In genomic region chr5:35849850-35850249, GRCh38 we compare ENCODE assay signal across 20 cellular contexts. TPM values are rescaled to one million over a fixed set of nuclear protein-coding genes. Genes with fewer than 3 reads are reported as not detected.
DNase-seq lines count a peak whose midpoint lies in the region; ATAC-seq and TF ChIP-seq lines count a peak whose summit lies in the region.
"Had no signal": no experiment of that assay in that cellular context is flagged by ENCODE, and none has a peak within 500 bp of the region (broad histone marks: within the 10 kb centered on the region; RNA-seq: fewer than 3 reads in every experiment).

No MANE protein-coding gene starts in this region.

- H3K27me3 Mint-ChIP-seq in activated CD4-positive, alpha-beta T cell treated with anti-CD3 and anti-CD28 coated beads, Interleukin-2, amount 10 ng/mL, durations not matched to agents 24 days and 14 days, result no peaks in the 10 kb centered on the region
- peaks cover 4% of the 10 kb centered on the region for H3K27me3 Mint-ChIP-seq in CD4-positive, CD25-positive, alpha-beta regulatory T cell
- H3K27me3 Mint-ChIP-seq in GM23338 (ENCODE audit: insufficient read depth, low read depth, poor library complexity), result peaks cover 7% of the 10 kb centered on the region
- no peaks in the 10 kb centered on the region for H3K27me3 Mint-ChIP-seq in activated naive CD8-positive, alpha-beta T cell treated with anti-CD3 and anti-CD28 coated beads for 36 hours
- H3K27me3 Mint-ChIP-seq: B cell had no signal

- no peak for TF ChIP-seq CTCF in GM23338 (conservative IDR thresholded peaks at IDR 0.05; ENCODE audit: low read depth in 2 of 2)
- TF ChIP-seq CTCF in hepatocyte (IDR thresholded peaks at IDR 0.05; ENCODE audit: poor library complexity), result no peak

- no peaks in the 10 kb centered on the region for H3F3A ChIP-seq in GM23338 (replicated peaks; ENCODE audit: low read depth)

- no peak overlapping the region for H3K27ac Mint-ChIP-seq in activated CD4-positive, alpha-beta T cell treated with anti-CD3 and anti-CD28 coated beads, Interleukin-2, amount 10 ng/mL, durations not matched to agents 24 days and 14 days
- peak overlapping the region; percentile 79 to 100 (median 87) for H3K27ac Mint-ChIP-seq in CD4-positive, CD25-positive, alpha-beta regulatory T cell
- no peak overlapping the region for H3K27ac Mint-ChIP-seq in GM23338
- H3K27ac Mint-ChIP-seq in activated naive CD8-positive, alpha-beta T cell treated with anti-CD3 and anti-CD28 coated beads for 36 hours, result peak overlapping the region; percentile 29
- H3K27ac Mint-ChIP-seq: B cell had no signal

- no peak overlapping the region for H3K4me3 ChIP-seq in CD4-positive, CD25-positive, alpha-beta regulatory T cell (ENCODE audit: low read depth, low read length)
- H3K4me3 ChIP-seq in GM23338 (no peak overlapping the region), hepatocyte (no peak overlapping the region)
- H3K4me3 ChIP-seq: HAP-1 had no signal

- H3K27me3 ChIP-seq in CD4-positive, CD25-positive, alpha-beta regulatory T cell (ENCODE audit: control insufficient read depth, insufficient read depth, low read length), result no peaks in the 10 kb centered on the region
- H3K27me3 ChIP-seq in GM23338 (ENCODE audit: insufficient read depth), result no peaks in the 10 kb centered on the region
- no peaks in the 10 kb centered on the region for H3K27me3 ChIP-seq in hepatocyte

- no peak overlapping the region for H3K4me2 ChIP-seq in GM23338
- no peak overlapping the region for H3K4me2 ChIP-seq in hepatocyte
- H3K4me2 ChIP-seq: KMS-11 had no signal

- peaks cover 39% of the 10 kb centered on the region for H3K4me1 Mint-ChIP-seq in activated CD4-positive, alpha-beta T cell treated with anti-CD3 and anti-CD28 coated beads, Interleukin-2, amount 10 ng/mL, durations not matched to agents 24 days and 14 days
- H3K4me1 Mint-ChIP-seq in CD4-positive, CD25-positive, alpha-beta regulatory T cell, result peaks cover 17 to 62% (median 32%) of the 10 kb centered on the region in 4 donors
- no peaks in the 10 kb centered on the region for H3K4me1 Mint-ChIP-seq in GM23338
- H3K4me1 Mint-ChIP-seq in activated naive CD8-positive, alpha-beta T cell treated with anti-CD3 and anti-CD28 coated beads for 36 hours, result peaks cover 49% of the 10 kb centered on the region

- peaks cover 44% of the 10 kb centered on the region for H3K4me1 ChIP-seq in CD4-positive, CD25-positive, alpha-beta regulatory T cell (ENCODE audit: control insufficient read depth, insufficient read depth, low read length, poor library complexity, severe bottlenecking)
- H3K4me1 ChIP-seq in GM23338 (ENCODE audit: insufficient read depth) (no peaks in the 10 kb centered on the region), hepatocyte (ENCODE audit: insufficient read depth) (no peaks in the 10 kb centered on the region)
- H3K4me1 ChIP-seq: HAP-1 had no signal

- no peak for ATAC-seq in CD4-positive, CD25-positive, alpha-beta regulatory T cell (ENCODE audit: low read depth in 2 of 2)
- ATAC-seq in GM23338 (no peak), Right ventricle myocardium inferior (no peak)

- no peaks in the 10 kb centered on the region for H3K36me3 ChIP-seq in CD4-positive, CD25-positive, alpha-beta regulatory T cell (ENCODE audit: control insufficient read depth, insufficient read depth, low read length)
- H3K36me3 ChIP-seq in GM23338 (ENCODE audit: insufficient read depth) (peaks cover 7% of the 10 kb centered on the region; the same call in 1 of the 2 replicates), hepatocyte (replicated peaks; ENCODE audit: insufficient read depth, low read depth) (no peaks in the 10 kb centered on the region)
- H3K36me3 ChIP-seq: HAP-1 had no signal

- no peaks in the 10 kb centered on the region for H4K20me1 ChIP-seq in GM23338 (replicated peaks; ENCODE audit: insufficient read depth)
- H4K20me1 ChIP-seq in hepatocyte (ENCODE audit: insufficient read depth, poor library complexity, severe bottlenecking), result no peaks in the 10 kb centered on the region

- H3K9me3 Mint-ChIP-seq in activated CD4-positive, alpha-beta T cell treated with anti-CD3 and anti-CD28 coated beads, Interleukin-2, amount 10 ng/mL, durations not matched to agents 24 days and 14 days, result peaks cover 18% of the 10 kb centered on the region
- H3K9me3 Mint-ChIP-seq in CD4-positive, CD25-positive, alpha-beta regulatory T cell, result peaks cover 0 to 19% (median 4%) of the 10 kb centered on the region in 7 donors
- peaks cover 34% of the 10 kb centered on the region for H3K9me3 Mint-ChIP-seq in GM23338
- peaks cover 38% of the 10 kb centered on the region for H3K9me3 Mint-ChIP-seq in activated naive CD8-positive, alpha-beta T cell treated with anti-CD3 and anti-CD28 coated beads for 36 hours

- H3K9me3 ChIP-seq in CD4-positive, CD25-positive, alpha-beta regulatory T cell (ENCODE audit: control insufficient read depth in 2 of 2, low read length in 2 of 2), result peaks cover 7 to 26% of the 10 kb centered on the region in 2 experiments
- no peaks in the 10 kb centered on the region for H3K9me3 ChIP-seq in hepatocyte (ENCODE audit: low read depth)
- H3K9me3 ChIP-seq: HAP-1 had no signal

- whole genome bisulfite sequencing in hepatocyte (ENCODE audit: low lambda C conversion rate, missing lambda C conversion rate), result 87% methylated on average over 6 of the region's 6 CpGs

- H2AFZ ChIP-seq in GM23338 (0 out of 2 replicates have a peak overlapping the region, but pooled peaks have one; percentile 28), hepatocyte (no peak overlapping the region)

- H3K9me2 ChIP-seq in GM23338 (ENCODE audit: insufficient read depth) (no peaks in the 10 kb centered on the region), hepatocyte (replicated peaks; ENCODE audit: insufficient read depth) (no peaks in the 10 kb centered on the region)

- no peaks in the 10 kb centered on the region for H3K79me2 ChIP-seq in GM23338 (replicated peaks; ENCODE audit: insufficient read depth)
- no peaks in the 10 kb centered on the region for H3K79me2 ChIP-seq in hepatocyte

- H3K36me3 Mint-ChIP-seq in activated CD4-positive, alpha-beta T cell treated with anti-CD3 and anti-CD28 coated beads, Interleukin-2, amount 10 ng/mL, durations not matched to agents 24 days and 14 days (ENCODE audit: low read depth), result peaks cover 43% of the 10 kb centered on the region
- H3K36me3 Mint-ChIP-seq in CD4-positive, CD25-positive, alpha-beta regulatory T cell, result peaks cover 12% of the 10 kb centered on the region
- H3K36me3 Mint-ChIP-seq in GM23338 (ENCODE audit: low read depth), result peaks cover 27% of the 10 kb centered on the region
- H3K36me3 Mint-ChIP-seq in activated naive CD8-positive, alpha-beta T cell treated with anti-CD3 and anti-CD28 coated beads for 36 hours, result peaks cover 85% of the 10 kb centered on the region

- H3K4me3 Mint-ChIP-seq in activated CD4-positive, alpha-beta T cell treated with anti-CD3 and anti-CD28 coated beads, Interleukin-2, amount 10 ng/mL, durations not matched to agents 24 days and 14 days, result no peak overlapping the region
- H3K4me3 Mint-ChIP-seq in CD4-positive, CD25-positive, alpha-beta regulatory T cell, result peak overlapping the region in 3 of 4 donors; percentile 18 to 26 (median 22)
- H3K4me3 Mint-ChIP-seq in GM23338, result no peak overlapping the region
- H3K4me3 Mint-ChIP-seq in activated naive CD8-positive, alpha-beta T cell treated with anti-CD3 and anti-CD28 coated beads for 36 hours, result no peak overlapping the region
- H3K4me3 Mint-ChIP-seq: B cell had no signal

- intact Hi-C loops in activated CD4-positive, alpha-beta T cell treated with anti-CD3 and anti-CD28 coated beads, Interleukin-2, amount 10 ng/mL, durations not matched to agents 24 days and 14 days (cut with micrococcal nuclease), result no loop called here
- intact Hi-C loops in Right ventricle myocardium inferior (cut with DNase I), result loop anchor here (10.0 kb wide), 1 partner anchor 55 kb away; no protein-coding TSS in a partner anchor

- peak; percentile 54 for DNase-seq in activated CD4-positive, alpha-beta T cell treated with anti-CD3 and anti-CD28 coated beads, Interleukin-2, amount 10 ng/mL, durations not matched to agents 24 days and 14 days
- no peak for DNase-seq in activated CD4-positive, alpha-beta T cell treated with anti-CD3 and anti-CD28 coated beads, Interleukin-2, amount 50 U/mL, for 4 hours
- DNase-seq in CD4-positive, CD25-positive, alpha-beta regulatory T cell, result no peak
- DNase-seq in GM23338 (ENCODE audit: low spot score) (no peak), Right ventricle myocardium inferior (ENCODE audit: missing footprints) (no peak), SW480 (ENCODE audit: low spot score) (no peak), hepatocyte (ENCODE audit: low spot score) (no peak)
- DNase-seq in activated naive CD8-positive, alpha-beta T cell treated with anti-CD3 and anti-CD28 coated beads for 36 hours, result no peak
- DNase-seq: DMS79; MV-4-11; NCI-H1694 treated with DMSO at 0.1 percent for 48 hours; NCI-H510A; NCI-H748 treated with DMSO at 0.1 percent for 48 hours; NK-92 treated with Interleukin-12 subunit alpha and Interleukin-12 subunit beta, amount 100 ng/mL, for 24 hours; OCI-M1; SHP77 treated with DMSO at 0.1 percent for 48 hours had no signal

- no peak overlapping the region for H3K27ac ChIP-seq in CD4-positive, CD25-positive, alpha-beta regulatory T cell (ENCODE audit: insufficient read depth, low read length, poor library complexity, severe bottlenecking)
- H3K27ac ChIP-seq in GM23338 (ENCODE audit: low read depth) (no peak overlapping the region), hepatocyte (no peak overlapping the region)
- H3K27ac ChIP-seq: KMS-11 had no signal

TF ChIP-seq in GM23338, 12 proteins besides CTCF, POLR2A, EP300 and RAD21:
- no peak for TF ChIP-seq POLR2AphosphoS5 (IDR thresholded peaks at IDR 0.05; ENCODE audit: low read depth)

RNA-seq across cellular contexts. Expression of gene IL7R, which starts 6.8 kb away (rescaled TPM):
- 57.7 and 64.1 TPM in 2 replicates for total RNA-seq in activated CD4-positive, alpha-beta T cell treated with anti-CD3 and anti-CD28 coated beads, Interleukin-2, amount 10 ng/mL, durations not matched to agents 24 days and 14 days
- 394 TPM for total RNA-seq in CD4-positive, CD25-positive, alpha-beta regulatory T cell
- polyA plus RNA-seq in CD4-positive, CD25-positive, alpha-beta regulatory T cell, result 100 to 1,000 TPM; 110 to 311 (median 212) TPM
- total RNA-seq in GM23338 (2014; rRNA removed; shearing (Covaris generic)), result not detected in 2 replicates
- polyA plus RNA-seq in GM23338 (2016; fragmentation: Nextera tagmentation; extraction: Ambion mirVana) (not detected in 2 replicates), hepatocyte (0.13 and 0.47 TPM in 2 replicates)
- 100 to 1,000 TPM; 112 to 117 TPM for total RNA-seq in activated naive CD8-positive, alpha-beta T cell treated with anti-CD3 and anti-CD28 coated beads for 36 hours
- total RNA-seq in Right ventricle myocardium inferior (0.65 TPM), hepatocyte (0.40 and 1.1 TPM in 2 replicates)
- total RNA-seq: HT-29 had no signal

Comparison
In these comparisons a context has a peak if more than half of its experiments do, and no peak if none do; other contexts are left out.
1. H3K27ac Mint-ChIP-seq: peak in CD4-positive, CD25-positive, alpha-beta regulatory T cell (3 of 3) and activated naive CD8-positive, alpha-beta T cell treated with anti-CD3 and anti-CD28 coated beads for 36 hours (single experiment); none in activated CD4-positive, alpha-beta T cell treated with anti-CD3 and anti-CD28 coated beads, Interleukin-2, amount 10 ng/mL, durations not matched to agents 24 days and 14 days (single experiment) and GM23338 (single experiment).
2. H3K4me3 Mint-ChIP-seq: peak in CD4-positive, CD25-positive, alpha-beta regulatory T cell (3 of 4); none in activated CD4-positive, alpha-beta T cell treated with anti-CD3 and anti-CD28 coated beads, Interleukin-2, amount 10 ng/mL, durations not matched to agents 24 days and 14 days (single experiment), GM23338 (single experiment) and activated naive CD8-positive, alpha-beta T cell treated with anti-CD3 and anti-CD28 coated beads for 36 hours (single experiment).
3. RNA of gene IL7R, which starts 6.8 kb away (total RNA-seq): 394 TPM in CD4-positive, CD25-positive, alpha-beta regulatory T cell (single experiment), 112 to 117 TPM in activated naive CD8-positive, alpha-beta T cell treated with anti-CD3 and anti-CD28 coated beads for 36 hours and 57.7 to 64.1 TPM in activated CD4-positive, alpha-beta T cell treated with anti-CD3 and anti-CD28 coated beads, Interleukin-2, amount 10 ng/mL, durations not matched to agents 24 days and 14 days; 0.40 to 1.1 TPM in hepatocyte, 0.65 TPM in Right ventricle myocardium inferior (single experiment) and not detected in GM23338; every median in the first group is over 10 times any median in the second.